8 cellular contexts compared by ENCODE assay signal in genomic region chr3:186783731-186784515, GRCh38. TPM values are rescaled to one million over a fixed set of nuclear protein-coding genes. Genes with fewer than 3 reads are reported as not detected.
DNase-seq lines count a peak whose midpoint lies in the region; ATAC-seq and TF ChIP-seq lines count a peak whose summit lies in the region.

No MANE protein-coding gene starts in this region.

- no peaks in the 10 kb centered on the region for H3K27me3 ChIP-seq in ectodermal cell (ENCODE audit: control insufficient read depth, insufficient read depth, low read length, poor library complexity, severe bottlenecking)
- no peaks in the 10 kb centered on the region for H3K27me3 ChIP-seq in lower lobe of right lung (ENCODE audit: low read depth)

- no peaks in the 10 kb centered on the region for H3K9me3 Mint-ChIP-seq in activated CD8-positive, alpha-beta T cell treated with anti-CD3 and anti-CD28 coated beads for 36 hours

- CTCF ChIA-PET in AG04449 (lab: Yijun Ruan, JAX), result interaction anchor here (1.0 to 4.6 kb wide), 3 partner anchors 15 to 168 kb away, joined by 3 to 49 read pairs (median 4); no protein-coding TSS in a partner anchor
- CTCF ChIA-PET in activated CD8-positive, alpha-beta T cell treated with anti-CD3 and anti-CD28 coated beads for 36 hours (lab: Charles Lee), result interaction anchor here (0.7 to 1.9 kb wide), 7 partner anchors 14 to 850 kb away, joined by 3 to 8 read pairs (median 4); partner anchors contain the start of gene DNAJB11

- H3K27me3 Mint-ChIP-seq in activated CD8-positive, alpha-beta T cell treated with anti-CD3 and anti-CD28 coated beads for 36 hours, result no peaks in the 10 kb centered on the region

- peaks cover 58% of the 10 kb centered on the region for H3K36me3 Mint-ChIP-seq in activated CD8-positive, alpha-beta T cell treated with anti-CD3 and anti-CD28 coated beads for 36 hours (ENCODE audit: low read depth)

- H3K4me1 Mint-ChIP-seq in activated CD8-positive, alpha-beta T cell treated with anti-CD3 and anti-CD28 coated beads for 36 hours (ENCODE audit: low read depth), result peaks cover 37% of the 10 kb centered on the region

- WGBS in ectodermal cell, 2 experiments, result 0% methylated on average over 56 of the region's 56 CpGs

- POLR2A ChIA-PET in AG04449 (lab: Yijun Ruan, JAX), result interaction anchor here (0.5 to 3.8 kb wide), 27 partner anchors 8 to 926 kb away, joined by 3 to 73 read pairs (median 6); partner anchors contain the start of genes AHSG, DNAJB11 and TRA2B
- POLR2A ChIA-PET in activated CD8-positive, alpha-beta T cell treated with anti-CD3 and anti-CD28 coated beads for 36 hours (lab: Charles Lee), result interaction anchor here (0.5 to 6.2 kb wide), 59 partner anchors 8 to 1122 kb away, joined by 3 to 206 read pairs (median 4); partner anchors contain the start of genes AHSG, DNAJB11, RFC4 and RPL39L

- intact Hi-C loops in activated CD8-positive, alpha-beta T cell treated with anti-CD3 and anti-CD28 coated beads for 36 hours (cut with micrococcal nuclease), result no loop called here
- intact Hi-C loops in lower lobe of right lung (cut with DNase I), result no loop called here

- H3K36me3 ChIP-seq in ectodermal cell (ENCODE audit: control insufficient read depth, insufficient read depth, low read length) (peaks cover 47% of the 10 kb centered on the region), lower lobe of right lung (peaks cover 48% of the 10 kb centered on the region)

- H3K4me3 ChIP-seq in AG04449 (ENCODE audit: low read depth, low read length) (peak overlapping the region; percentile 98), ectodermal cell (ENCODE audit: insufficient read depth, low read depth, low read length) (peak overlapping the region; percentile 100), lower lobe of right lung (peak overlapping the region; percentile 87)

- peak; percentile 39 for ATAC-seq in GM18870 (IDR thresholded peaks at IDR 0.05; ENCODE audit: unreplicated experiment)
- ATAC-seq in HG03108 (IDR thresholded peaks at IDR 0.05; ENCODE audit: unreplicated experiment), result peak; percentile 79
- peak; percentile 64 for ATAC-seq in activated CD8-positive, alpha-beta T cell treated with anti-CD3 and anti-CD28 coated beads for 36 hours
- peak; percentile 94 for ATAC-seq in lower lobe of right lung

- peak overlapping the region; percentile 99 for H3K27ac Mint-ChIP-seq in activated CD8-positive, alpha-beta T cell treated with anti-CD3 and anti-CD28 coated beads for 36 hours

- H3K9me3 ChIP-seq in ectodermal cell (ENCODE audit: control insufficient read depth, low read length), result no peaks in the 10 kb centered on the region
- no peaks in the 10 kb centered on the region for H3K9me3 ChIP-seq in lower lobe of right lung

- H3K27ac ChIP-seq in ectodermal cell (ENCODE audit: insufficient read depth, low read depth, low read length, poor library complexity, severe bottlenecking) (peak overlapping the region; percentile 100), lower lobe of right lung (peak overlapping the region; percentile 99)

- peak overlapping the region; percentile 97 for H3K4me3 Mint-ChIP-seq in activated CD8-positive, alpha-beta T cell treated with anti-CD3 and anti-CD28 coated beads for 36 hours

- no peak for DNase-seq in AG04449 (ENCODE audit: low read depth, low spot score)
- DNase-seq in NCI-H510A (lab: John Stamatoyannopoulos, UW), result peak; percentile 49
- peak; percentile 79 for DNase-seq in activated CD8-positive, alpha-beta T cell treated with anti-CD3 and anti-CD28 coated beads for 36 hours
- DNase-seq in lower lobe of right lung, result peak; percentile 91
- DNase-seq in stimulated activated CD4-positive, alpha-beta T cell treated with anti-CD3 and anti-CD28 coated beads, TNF-alpha, amount 100 ng/mL, for 1 hour (ENCODE audit: low read depth in 3 of 3, low spot score in 1 of 3), result peak; percentile 52 to 59 (median 57)

- H3K4me1 ChIP-seq in ectodermal cell (ENCODE audit: control insufficient read depth, insufficient read depth, low read length) (peaks cover 7% of the 10 kb centered on the region), lower lobe of right lung (peaks cover 43% of the 10 kb centered on the region)

- TF ChIP-seq CTCF in AG04449 (IDR thresholded peaks at IDR 0.05; ENCODE audit: insufficient read depth, low read length, missing control alignments), result no peak
- no peak for TF ChIP-seq CTCF in activated CD8-positive, alpha-beta T cell treated with anti-CD3 and anti-CD28 coated beads for 36 hours (IDR thresholded peaks at IDR 0.05)
- TF ChIP-seq CTCF in lower lobe of right lung (IDR thresholded peaks at IDR 0.05), result no peak

RNA-seq across cellular contexts. Expression of gene EIF4A2, which starts 0.5 kb away (rescaled TPM):
- total RNA-seq in activated CD8-positive, alpha-beta T cell treated with anti-CD3 and anti-CD28 coated beads for 36 hours, result 100 to 1,000 TPM; 450 to 466 TPM
- polyA plus RNA-seq in ectodermal cell (2013, experiment 1 of 4), result 640 TPM
- 581 TPM for polyA plus RNA-seq in ectodermal cell (2013, experiment 2 of 4)
- polyA plus RNA-seq in ectodermal cell (2013, experiment 3 of 4), result 572 TPM
- polyA plus RNA-seq in ectodermal cell (2013, experiment 4 of 4), result 609 TPM
- total RNA-seq in lower lobe of right lung, result 424 TPM

RNA-seq across cellular contexts. Expression of gene RFC4, which starts 22.4 kb away (rescaled TPM):
- 100 to 1,000 TPM; 110 to 125 TPM for total RNA-seq in activated CD8-positive, alpha-beta T cell treated with anti-CD3 and anti-CD28 coated beads for 36 hours
- polyA plus RNA-seq in ectodermal cell (2013, experiment 1 of 4), result 126 TPM
- polyA plus RNA-seq in ectodermal cell (2013, experiment 2 of 4), result 119 TPM
- polyA plus RNA-seq in ectodermal cell (2013, experiment 3 of 4), result 117 TPM
- polyA plus RNA-seq in ectodermal cell (2013, experiment 4 of 4), result 114 TPM
- 8.4 TPM for total RNA-seq in lower lobe of right lung

RNA-seq across cellular contexts. Expression of gene ADIPOQ, which starts 58.6 kb away (rescaled TPM):
- total RNA-seq in activated CD8-positive, alpha-beta T cell treated with anti-CD3 and anti-CD28 coated beads for 36 hours, result not detected
- not detected for polyA plus RNA-seq in ectodermal cell (2013, experiment 1 of 4)
- polyA plus RNA-seq in ectodermal cell (2013, experiment 2 of 4), result not detected
- polyA plus RNA-seq in ectodermal cell (2013, experiment 3 of 4), result not detected
- not detected for polyA plus RNA-seq in ectodermal cell (2013, experiment 4 of 4)
- not detected for total RNA-seq in lower lobe of right lung

Comparison
In these comparisons a context has a peak if more than half of its experiments do, and no peak if none do; other contexts are left out.
1. ATAC-seq: peak in every context shown above with its lines; median percentile 94 in lower lobe of right lung; 79 in HG03108; 64 in activated CD8-positive, alpha-beta T cell treated with anti-CD3 and anti-CD28 coated beads for 36 hours; 39 in GM18870.
2. RNA of gene RFC4, which starts 22.4 kb away (total RNA-seq): 110 to 125 TPM in activated CD8-positive, alpha-beta T cell treated with anti-CD3 and anti-CD28 coated beads for 36 hours; 8.4 TPM in lower lobe of right lung (single experiment); every median in the first group is over 10 times any median in the second.
3. Peak in every context shown above with its lines, with median percentiles within 50 percentile points of each other: H3K4me3 ChIP-seq.